20 cellular contexts compared by ENCODE assay signal in the genomic region with DNA sequence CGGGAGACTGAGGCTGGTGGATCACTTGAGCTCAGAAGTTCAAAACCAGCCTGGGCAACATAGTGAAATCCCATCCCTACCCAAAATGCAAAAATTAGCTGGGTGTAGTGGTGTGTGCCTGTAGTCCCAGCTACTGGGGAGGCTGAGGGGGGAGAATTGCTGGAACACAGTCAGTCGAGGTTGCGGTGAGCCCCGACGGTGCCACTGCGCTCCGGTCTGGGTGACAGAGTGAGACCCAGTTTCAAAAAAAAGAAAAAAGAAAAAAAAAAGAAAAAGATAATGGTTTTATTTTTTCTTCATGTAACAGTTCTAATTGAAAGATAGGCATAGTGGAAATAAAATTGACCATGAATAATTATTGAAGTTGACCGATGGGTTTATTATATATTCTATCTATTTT.
DNase-seq lines count a peak whose midpoint lies in the region; ATAC-seq and FAIRE-seq lines count a peak whose summit lies in the region.
"Had no signal": no experiment of that assay in that cellular context is flagged by ENCODE, and none has a peak within 500 bp of the region (broad histone marks: within the 10 kb centered on the region; RNA-seq: fewer than 3 reads in every experiment).

No MANE protein-coding gene starts in this region.

- no peaks in the 10 kb centered on the region for H3K79me1 ChIP-seq in trophoblast cell (ENCODE audit: low read length)

- no peak overlapping the region for H3K9ac ChIP-seq in trophoblast cell (ENCODE audit: low read length)

- H4K91ac ChIP-seq in trophoblast cell (ENCODE audit: low read depth, low read length), result peak overlapping the region; percentile 32

- H2BK120ac ChIP-seq in trophoblast cell (ENCODE audit: insufficient read depth, low read length, poor library complexity), result peak overlapping the region; percentile 46

- H3K9me3 Mint-ChIP-seq in activated naive CD8-positive, alpha-beta T cell treated with anti-CD3 and anti-CD28 coated beads, Interleukin-2, amount 10 ng/mL, durations not matched to agents 7 days and 5 days, result no peaks in the 10 kb centered on the region
- H3K9me3 Mint-ChIP-seq in activated naive CD8-positive, alpha-beta T cell treated with anti-CD3 and anti-CD28 coated beads for 36 hours, result no peaks in the 10 kb centered on the region
- H3K9me3 Mint-ChIP-seq: CD4-positive, alpha-beta T cell; GM23338 had no signal

- no peak overlapping the region for H3K4me2 ChIP-seq in trophoblast cell (ENCODE audit: low read length)
- H3K4me2 ChIP-seq: A549, GM23338 had no signal

- H3K36me3 ChIP-seq in trophoblast cell (ENCODE audit: control insufficient read depth in 1 of 2, insufficient read depth in 2 of 2, low read length in 2 of 2), result no peaks in the 10 kb centered on the region

- no peak overlapping the region for H3K4me3 ChIP-seq in trophoblast cell (ENCODE audit: low read depth, low read length)
- H3K4me3 ChIP-seq: A549, GM23338 had no signal

- H3K27ac ChIP-seq in trophoblast cell (ENCODE audit: low read depth, low read length), result no peak overlapping the region
- H3K27ac ChIP-seq: 22Rv1, A549, C4-2B had no signal

- no peak overlapping the region for H2BK5ac ChIP-seq in trophoblast cell (ENCODE audit: low read depth, low read length, poor library complexity)

- no peak overlapping the region for H4K12ac ChIP-seq in trophoblast cell (ENCODE audit: low read depth, low read length)

- no CpG with 5 or more reads among the region's 8 CpGs for WGBS in trophoblast cell (ENCODE audit: extremely low coverage, insufficient coverage, insufficient read length)

- no peak overlapping the region for H2AFZ ChIP-seq in trophoblast cell (ENCODE audit: insufficient read depth, low read length, poor library complexity)
- H2AFZ ChIP-seq: GM23338 had no signal

- H3K4me3 Mint-ChIP-seq in activated naive CD8-positive, alpha-beta T cell treated with anti-CD3 and anti-CD28 coated beads, Interleukin-2, amount 10 ng/mL, durations not matched to agents 7 days and 5 days, result no peak overlapping the region
- H3K4me3 Mint-ChIP-seq in activated naive CD8-positive, alpha-beta T cell treated with anti-CD3 and anti-CD28 coated beads for 36 hours, result no peak overlapping the region
- H3K4me3 Mint-ChIP-seq: CD4-positive, alpha-beta T cell; GM23338 had no signal

- no peak overlapping the region for H3K4ac ChIP-seq in trophoblast cell (ENCODE audit: low read depth, low read length)

- no peak for DNase-seq in activated naive CD8-positive, alpha-beta T cell treated with anti-CD3 and anti-CD28 coated beads, Interleukin-2, amount 10 ng/mL, durations not matched to agents 7 days and 5 days
- no peak for DNase-seq in activated naive CD8-positive, alpha-beta T cell treated with anti-CD3 and anti-CD28 coated beads for 36 hours
- DNase-seq in frontal cortex (ENCODE audit: low spot score in 2 of 2) (no peak), trophoblast cell (no peak), germinal center (ENCODE audit: low spot score) (no peak)
- DNase-seq in activated effector memory CD4-positive, alpha-beta T cell treated with anti-CD3 and anti-CD28 coated beads, Interleukin-2, amount 50 U/mL, for 16 hours, result no peak
- DNase-seq: AML-193; Caco-2; CD4-positive, alpha-beta T cell; DMS153; DMS79; GF-D8; HCEC 1CT had no signal

- H3K36me3 Mint-ChIP-seq in activated naive CD8-positive, alpha-beta T cell treated with anti-CD3 and anti-CD28 coated beads, Interleukin-2, amount 10 ng/mL, durations not matched to agents 7 days and 5 days, result no peaks in the 10 kb centered on the region
- no peaks in the 10 kb centered on the region for H3K36me3 Mint-ChIP-seq in activated naive CD8-positive, alpha-beta T cell treated with anti-CD3 and anti-CD28 coated beads for 36 hours

- peak overlapping the region; percentile 64 for H3K27ac Mint-ChIP-seq in activated naive CD8-positive, alpha-beta T cell treated with anti-CD3 and anti-CD28 coated beads, Interleukin-2, amount 10 ng/mL, durations not matched to agents 7 days and 5 days
- H3K27ac Mint-ChIP-seq in activated naive CD8-positive, alpha-beta T cell treated with anti-CD3 and anti-CD28 coated beads for 36 hours, result no peak overlapping the region
- H3K27ac Mint-ChIP-seq: GM23338 had no signal

- no peak overlapping the region for H3K23ac ChIP-seq in trophoblast cell (ENCODE audit: low read length)

- ATAC-seq in activated naive CD8-positive, alpha-beta T cell treated with anti-CD3 and anti-CD28 coated beads, Interleukin-2, amount 10 ng/mL, durations not matched to agents 7 days and 5 days (ENCODE audit: low read depth), result no peak
- no peak for ATAC-seq in HG02642 (IDR thresholded peaks at IDR 0.05; ENCODE audit: poor library complexity, unreplicated experiment)
- ATAC-seq: A549, GM23338 had no signal

- no peaks in the 10 kb centered on the region for H3K4me1 ChIP-seq in trophoblast cell (ENCODE audit: control insufficient read depth in 1 of 2, insufficient read depth in 2 of 2, low read length in 2 of 2)
- H3K4me1 ChIP-seq: A549 had no signal

- peak; percentile 76 for FAIRE-seq in frontal cortex (lab: Jason Lieb, UNC)
- FAIRE-seq: A549, D721Med, H54 had no signal

- no peak overlapping the region for H2AK5ac ChIP-seq in trophoblast cell (ENCODE audit: low read length)

- H3K14ac ChIP-seq in trophoblast cell (ENCODE audit: low read length), result no peak overlapping the region

- no peaks in the 10 kb centered on the region for H3K79me2 ChIP-seq in trophoblast cell (ENCODE audit: control insufficient read depth, insufficient read depth, low read length, poor library complexity)

- peak overlapping the region; percentile 84 for H2BK12ac ChIP-seq in trophoblast cell (ENCODE audit: low read length)

- H3K27me3 ChIP-seq in trophoblast cell (ENCODE audit: insufficient read depth, low read length), result no peaks in the 10 kb centered on the region

- H3K4me1 Mint-ChIP-seq in activated naive CD8-positive, alpha-beta T cell treated with anti-CD3 and anti-CD28 coated beads, Interleukin-2, amount 10 ng/mL, durations not matched to agents 7 days and 5 days, result peaks cover 15% of the 10 kb centered on the region
- peaks cover 9% of the 10 kb centered on the region for H3K4me1 Mint-ChIP-seq in activated naive CD8-positive, alpha-beta T cell treated with anti-CD3 and anti-CD28 coated beads for 36 hours

- no peaks in the 10 kb centered on the region for H3K9me3 ChIP-seq in trophoblast cell (ENCODE audit: insufficient read depth, low read depth, low read length)
- H3K9me3 ChIP-seq: A549, Caco-2 had no signal

- no peak overlapping the region for H3K18ac ChIP-seq in trophoblast cell (ENCODE audit: low read length)

- POLR2A ChIA-PET in activated naive CD8-positive, alpha-beta T cell treated with anti-CD3 and anti-CD28 coated beads, Interleukin-2, amount 10 ng/mL, durations not matched to agents 7 days and 5 days (lab: Charles Lee), result no interaction called here

- no peak overlapping the region for H4K8ac ChIP-seq in trophoblast cell (ENCODE audit: low read depth, low read length)

- no peaks in the 10 kb centered on the region for H3K27me3 Mint-ChIP-seq in activated naive CD8-positive, alpha-beta T cell treated with anti-CD3 and anti-CD28 coated beads, Interleukin-2, amount 10 ng/mL, durations not matched to agents 7 days and 5 days
- H3K27me3 Mint-ChIP-seq in activated naive CD8-positive, alpha-beta T cell treated with anti-CD3 and anti-CD28 coated beads for 36 hours, result no peaks in the 10 kb centered on the region
- H3K27me3 Mint-ChIP-seq: CD4-positive, alpha-beta T cell had no signal
